15 cellular contexts compared by ENCODE assay signal in genomic region chr17:72005332-72006163, GRCh38.
DNase-seq lines count a peak whose midpoint lies in the region; ATAC-seq and TF ChIP-seq lines count a peak whose summit lies in the region.
"Had no signal": no experiment of that assay in that cellular context is flagged by ENCODE, and none has a peak within 500 bp of the region (broad histone marks: within the 10 kb centered on the region; RNA-seq: fewer than 3 reads in every experiment).

No MANE protein-coding gene starts in this region.

- intact Hi-C loops in heart right ventricle (cut with DNase I) = no loop called here

- H3K4me3 ChIP-seq in heart right ventricle = no peak overlapping the region
- H3K4me3 ChIP-seq: hepatocyte, left ventricle myocardium inferior had no signal

- TF ChIP-seq CTCF in heart right ventricle (IDR thresholded peaks at IDR 0.05) = no peak

- no peak for DNase-seq in mucosa of gallbladder (ENCODE audit: low spot score)
- DNase-seq in RKO (ENCODE audit: low spot score) = no peak
- no peak for DNase-seq in NCI-H187 (lab: John Stamatoyannopoulos, UW)
- no peak for DNase-seq in heart right ventricle
- DNase-seq: cerebellar nuclear complex, left ventricle myocardium inferior, NCI-H1436 treated with DMSO at 0.1 percent for 48 hours, NCI-H526 treated with DMSO at 0.1 percent for 48 hours had no signal

- no peak overlapping the region for H3K27ac ChIP-seq in heart right ventricle
- H3K27ac ChIP-seq: C4-2B, epithelial cell of prostate, hepatocyte, left ventricle myocardium inferior had no signal

- WGBS in heart right ventricle, 2 donors = 72 to 91% methylated on average over 6 of the region's 6 CpGs

- no peaks in the 10 kb centered on the region for H3K9me3 ChIP-seq in heart right ventricle
- H3K9me3 ChIP-seq: left ventricle myocardium inferior had no signal

- no peaks in the 10 kb centered on the region for H3K36me3 ChIP-seq in heart right ventricle
- H3K36me3 ChIP-seq: left ventricle myocardium inferior had no signal

- H3K4me1 ChIP-seq in heart right ventricle = no peaks in the 10 kb centered on the region
- H3K4me1 ChIP-seq: left ventricle myocardium inferior had no signal

- H3K27me3 ChIP-seq in heart right ventricle = peaks cover 0 to 10% (median 0%) of the 10 kb centered on the region in 7 donors

- ATAC-seq in GM18867 (IDR thresholded peaks at IDR 0.05; ENCODE audit: unreplicated experiment) = peak; percentile 66
- ATAC-seq in GM21423 (IDR thresholded peaks at IDR 0.05; ENCODE audit: unreplicated experiment) = peak; percentile 50
- ATAC-seq in HG02973 (IDR thresholded peaks at IDR 0.05; ENCODE audit: unreplicated experiment) = peak; percentile 47
- peak; percentile 49 for ATAC-seq in HG03565 (IDR thresholded peaks at IDR 0.05; ENCODE audit: unreplicated experiment)
- ATAC-seq in heart right ventricle = no peak

Comparison
In these comparisons a context has a peak if more than half of its experiments do, and no peak if none do; other contexts are left out.
1. ATAC-seq: peak in GM18867 (single experiment), GM21423 (single experiment), HG02973 (single experiment) and HG03565 (single experiment); none in heart right ventricle (0 of 8).